In the genomic region with DNA sequence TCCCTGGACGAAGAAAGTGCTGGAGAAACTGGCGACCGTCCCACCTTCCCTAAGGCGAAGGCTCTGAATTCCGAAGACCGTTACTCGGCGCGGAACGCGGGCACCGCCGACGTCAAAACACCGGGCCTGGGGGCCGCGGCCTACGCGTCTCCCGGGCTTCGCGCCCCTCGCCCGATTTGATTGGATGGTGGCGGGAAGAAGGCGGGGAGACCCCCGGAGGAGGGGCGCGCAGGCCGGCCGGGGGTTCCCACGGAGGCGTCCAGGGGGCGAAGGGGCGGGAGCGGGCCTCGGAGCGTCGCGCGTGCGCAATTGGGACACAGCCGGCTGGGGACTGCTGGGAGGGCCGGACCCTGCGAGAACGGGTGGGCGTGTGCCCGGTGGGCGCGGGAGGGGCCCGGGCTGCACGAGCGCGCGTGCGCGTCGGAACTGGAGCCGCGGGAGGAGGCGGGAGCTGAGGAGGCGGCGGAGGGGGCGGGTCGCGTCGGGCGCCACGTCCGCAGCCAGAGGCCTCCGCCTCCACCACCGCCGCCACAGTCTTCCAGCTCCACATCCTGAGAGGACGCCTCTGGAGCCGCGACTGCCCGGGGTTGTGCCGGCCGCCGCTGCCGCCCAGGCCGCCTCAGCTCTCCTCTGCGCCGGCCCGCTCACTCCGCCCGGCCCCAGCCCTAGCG, we compare ENCODE assay signal across 8 cellular contexts. TPM values are rescaled to one million over a fixed set of nuclear protein-coding genes. Genes with fewer than 3 reads are reported as not detected.
A peak's percentile ranks its signal among the peaks of the same experiment; 100 is the strongest.
DNase-seq lines count a peak whose midpoint lies in the region; ATAC-seq and TF ChIP-seq lines count a peak whose summit lies in the region.

A gene (plus strand): TSS at position 531 of the 671 bp plus-strand sequence. CDS start 11,210 bp downstream, outside the sequence.

- H3K9ac ChIP-seq in BLaER1 treated with 17β-estradiol and CSF1 and Interleukin-3, amounts not matched to agents 10 nM and 100 nM, result peak within 1 kb of the TSS; percentile 91 to 96 (median 93)
- peak within 1 kb of the TSS; percentile 63 to 79 for H3K9ac ChIP-seq in liver (ENCODE audit: low read depth in 1 of 2, low read length in 2 of 2)

- peak within 1 kb of the TSS; percentile 64 to 93 (median 89) for H3K4me2 ChIP-seq in BLaER1 treated with 17β-estradiol and CSF1 and Interleukin-3, amounts not matched to agents 10 nM and 100 nM

- H3K27me3 ChIP-seq in BLaER1 treated with 17β-estradiol and CSF1 and Interleukin-3, amounts not matched to agents 10 nM and 100 nM, result no peaks in the 10 kb centered on the region
- no peaks in the 10 kb centered on the region for H3K27me3 ChIP-seq in liver (ENCODE audit: control insufficient read depth in 4 of 4, insufficient read depth in 4 of 4, low read length in 3 of 4)

- peak; percentile 64 for ATAC-seq in HG03457 (IDR thresholded peaks at IDR 0.05; ENCODE audit: unreplicated experiment)

- H3K9me3 ChIP-seq in BLaER1 treated with 17β-estradiol and CSF1 and Interleukin-3, amounts not matched to agents 10 nM and 100 nM (replicated peaks in 1 of 11), result peaks cover 0 to 12% (median 3%) of the 10 kb centered on the region in 11 experiments; a peak in 9 of 22 replicates
- no peaks in the 10 kb centered on the region for H3K9me3 ChIP-seq in liver (ENCODE audit: control insufficient read depth in 4 of 4, low read length in 3 of 4)

- DNase-seq in GM19240 (ENCODE audit: insufficient read length, low spot score) (peak; percentile 73), NCI-H524 treated with DMSO at 0.1 percent for 48 hours (lab: John Stamatoyannopoulos, UW) (peak; percentile 54), dermis microvascular lymphatic vessel endothelial cell (ENCODE audit: low read depth in 2 of 2) (peak; percentile 88 to 98)
- peak; percentile 88 to 90 for DNase-seq in activated CD4-positive, alpha-beta T cell treated with anti-CD3 and anti-CD28 coated beads, Interleukin-2, amount 50 U/mL, for 48 hours
- peak; percentile 89 for DNase-seq in stimulated activated CD4-positive, alpha-beta T cell treated with anti-CD3 and anti-CD28 coated beads, Interleukin-4, amount 100 ng/mL, for 1 hour

- peak within 1 kb of the TSS; percentile 87 to 95 (median 92) for H3K4me3 ChIP-seq in BLaER1 treated with 17β-estradiol and CSF1 and Interleukin-3, amounts not matched to agents 10 nM and 100 nM
- H3K4me3 ChIP-seq in liver (ENCODE audit: low read depth in 1 of 3, low read length in 3 of 3), result peak within 1 kb of the TSS; percentile 81 to 98 (median 90)

- TF ChIP-seq RAD21 in liver (IDR thresholded peaks at IDR 0.05), result no peak

- H3K4me1 ChIP-seq in BLaER1 treated with 17β-estradiol and CSF1 and Interleukin-3, amounts not matched to agents 10 nM and 100 nM, result peaks cover 24 to 36% (median 31%) of the 10 kb centered on the region in 10 experiments
- H3K4me1 ChIP-seq in liver (ENCODE audit: control insufficient read depth in 4 of 4, insufficient read depth in 4 of 4, low read length in 3 of 4), result peaks cover 6 to 10% (median 7%) of the 10 kb centered on the region in 4 donors

- no peak for TF ChIP-seq CTCF in liver (IDR thresholded peaks at IDR 0.05; ENCODE audit: low read depth, low read length, missing input control)

- H3K27ac ChIP-seq in BLaER1 treated with 17β-estradiol and CSF1 and Interleukin-3, amounts not matched to agents 10 nM and 100 nM, result peak within 1 kb of the TSS; percentile 80 to 95 (median 90)
- H3K27ac ChIP-seq in liver (ENCODE audit: low read depth in 1 of 2, low read length in 2 of 2), result peak within 1 kb of the TSS; percentile 93 to 95

- under 1% methylated on average over 88 of the region's 88 CpGs for WGBS in liver

- peaks cover 0 to 31% (median 7%) of the 10 kb centered on the region in 11 experiments; a peak in 11 of 22 replicates for H4K20me1 ChIP-seq in BLaER1 treated with 17β-estradiol and CSF1 and Interleukin-3, amounts not matched to agents 10 nM and 100 nM

- H3K36me3 ChIP-seq in BLaER1 treated with 17β-estradiol and CSF1 and Interleukin-3, amounts not matched to agents 10 nM and 100 nM, result peaks cover 2 to 20% (median 8%) of the 10 kb centered on the region in 11 experiments; a peak in 14 of 22 replicates
- H3K36me3 ChIP-seq in liver (ENCODE audit: control insufficient read depth in 4 of 4, insufficient read depth in 3 of 4, low read depth in 1 of 4, low read length in 3 of 4), result no peaks in the 10 kb centered on the region

TF ChIP-seq in liver, 16 proteins besides CTCF, POLR2A, EP300 and RAD21:
- TF ChIP-seq TAF1 (conservative IDR thresholded peaks at IDR 0.05) (no peak), EGR1 (IDR thresholded peaks at IDR 0.05; ENCODE audit: low read depth in 2 of 2) (peak in 1 of 2 donors; percentile 47), SP1 (IDR thresholded peaks at IDR 0.05) (peak; percentile 12)

RNA-seq across cellular contexts. Expression of the gene that starts here (rescaled TPM):
- 40.6 TPM in 2 replicates for total RNA-seq in dermis microvascular lymphatic vessel endothelial cell
- total RNA-seq in liver, result 10 to 100 TPM; 21.8 to 38.0 TPM
- polyA plus RNA-seq in liver, result 10 to 100 TPM; 21.4 to 22.1 TPM

Comparison
In these comparisons a context has a peak if more than half of its experiments do, and no peak if none do; other contexts are left out.
1. Peak in every context shown above with its lines: DNase-seq, ATAC-seq, H3K4me3 ChIP-seq and H3K27ac ChIP-seq.